In genomic region chr21:19237603-19238002, GRCh38 we compare ENCODE assay signal across 21 cellular contexts.
DNase-seq lines count a peak whose midpoint lies in the region; ATAC-seq, FAIRE-seq and TF ChIP-seq lines count a peak whose summit lies in the region.
"Had no signal": no experiment of that assay in that cellular context is flagged by ENCODE, and none has a peak within 500 bp of the region (broad histone marks: within the 10 kb centered on the region; RNA-seq: fewer than 3 reads in every experiment).

No MANE protein-coding gene starts in this region.

- 7% methylated on average over 1 of the region's 1 CpG for WGBS in K562 (ENCODE audit: insufficient coverage, low coverage, missing lambda C conversion rate)
- 19 to 38% methylated on average over 1 of the region's 1 CpG for WGBS in esophagus squamous epithelium, 2 donors
- 74% methylated on average over 1 of the region's 1 CpG for WGBS in prostate gland
- no CpG with 5 or more reads among the region's 1 CpG for WGBS in H9 (ENCODE audit: extremely low coverage, insufficient read length, low lambda C conversion rate)

- in situ Hi-C loops in K562 (cut with MboI) = no loop called here

- no peak overlapping the region for H3T11ph ChIP-seq in H9 (ENCODE audit: low read length)

- H3K27me3 Mint-ChIP-seq in H9 (ENCODE audit: low read depth) = no peaks in the 10 kb centered on the region
- H3K27me3 Mint-ChIP-seq: CD4-positive, alpha-beta memory T cell had no signal

- no peak overlapping the region for H2BK5ac ChIP-seq in H9 (ENCODE audit: insufficient read length, low read length)

- no peak overlapping the region for H4K8ac ChIP-seq in H9 (replicated peaks; ENCODE audit: insufficient read length, low read depth, low read length)

- POLR2A ChIA-PET in K562 (lab: Yijun Ruan, JAX) = no interaction called here

- H2BK120ac ChIP-seq in H9 (ENCODE audit: low read depth, low read length, poor library complexity, severe bottlenecking) = no peak overlapping the region

- no peak overlapping the region for H3K23ac ChIP-seq in H9 (ENCODE audit: insufficient read length, low read depth, low read length)

- H3K4me2 ChIP-seq in K562 (ENCODE audit: insufficient read depth, low read length) (no peak overlapping the region), H9 (ENCODE audit: insufficient read depth, insufficient read length, low read length) (no peak overlapping the region)
- H3K4me2 ChIP-seq: A549 had no signal

- no TSS peak for BruUV-seq in K562 (replicated peaks; lab: Mats Ljungman, UMichigan)

- H3K56ac ChIP-seq in H9 (ENCODE audit: insufficient read length, low read depth, low read length) = no peak overlapping the region

- H3K9me3 ChIP-seq in K562 (replicated peaks; ENCODE audit: control insufficient read depth, insufficient read depth, low read depth, low read length) (no peaks in the 10 kb centered on the region), esophagus squamous epithelium (peaks cover 0 to 4% (median 0%) of the 10 kb centered on the region in 3 donors), prostate gland (no peaks in the 10 kb centered on the region), H9 (ENCODE audit: control insufficient read depth, low read depth, low read length) (no peaks in the 10 kb centered on the region)
- H3K9me3 ChIP-seq: A549, BE2C, HAP-1 had no signal

- H3K9ac ChIP-seq in K562 (ENCODE audit: insufficient read depth in 1 of 2, low read depth in 2 of 2, low read length in 2 of 2) (no peak overlapping the region), H9 (ENCODE audit: extremely low read depth, insufficient read length, low read length) (no peak overlapping the region)

- H3K4me3 ChIP-seq in K562 (no peak overlapping the region), esophagus squamous epithelium (no peak overlapping the region), prostate gland (no peak overlapping the region)
- H3K4me3 ChIP-seq: A549, HAP-1 had no signal

- H3K4me3 Mint-ChIP-seq in H9 = no peak overlapping the region
- H3K4me3 Mint-ChIP-seq: CD4-positive, alpha-beta memory T cell; HFFc6 had no signal

- TF ChIP-seq POLR2A in K562 (conservative IDR thresholded peaks at IDR 0.05) = no peak
- TF ChIP-seq POLR2A in esophagus squamous epithelium (IDR thresholded peaks at IDR 0.05) = no peak
- TF ChIP-seq POLR2A in prostate gland (IDR thresholded peaks at IDR 0.05) = no peak

- no peak overlapping the region for H3K27ac Mint-ChIP-seq in H9
- H3K27ac Mint-ChIP-seq: CD4-positive, alpha-beta memory T cell; HFFc6 had no signal

- H2BK12ac ChIP-seq in H9 (ENCODE audit: insufficient read length, low read depth, low read length) = no peak overlapping the region

- H3K79me2 ChIP-seq in K562 (ENCODE audit: control insufficient read depth, insufficient read depth, low read length) = no peaks in the 10 kb centered on the region
- H3K79me2 ChIP-seq in H9 (ENCODE audit: insufficient read depth, low read length) = no peaks in the 10 kb centered on the region

- CTCF ChIA-PET in K562 (lab: Yijun Ruan, JAX; ENCODE audit: low intra/inter-chr PET ratio) = no interaction called here

- no peaks in the 10 kb centered on the region; a peak in 1 of 7 replicates for H3K36me3 Mint-ChIP-seq in H9 (ENCODE audit: insufficient read depth in 1 of 3, low read depth in 3 of 3)
- H3K36me3 Mint-ChIP-seq: CD4-positive, alpha-beta memory T cell had no signal

- H3K18ac ChIP-seq in H9 (ENCODE audit: insufficient read length, low read depth, low read length) = no peak overlapping the region

- H3K4ac ChIP-seq in H9 (ENCODE audit: low read depth, low read length) = no peak overlapping the region

- H3K27me3 ChIP-seq in K562 (ENCODE audit: control insufficient read depth in 2 of 2, insufficient read depth in 2 of 2, low read length in 2 of 2) (no peaks in the 10 kb centered on the region), esophagus squamous epithelium (no peaks in the 10 kb centered on the region), prostate gland (replicated peaks; ENCODE audit: insufficient read depth) (no peaks in the 10 kb centered on the region), H9 (ENCODE audit: insufficient read depth, low read length) (no peaks in the 10 kb centered on the region)
- H3K27me3 ChIP-seq: BE2C had no signal

- H3K79me1 ChIP-seq in H9 (ENCODE audit: insufficient read depth, low read depth, low read length, poor library complexity, severe bottlenecking) = no peaks in the 10 kb centered on the region

- TF ChIP-seq EP300 in K562 (IDR thresholded peaks at IDR 0.05; ENCODE audit: low read length) = no peak

- H4K5ac ChIP-seq in H9 (ENCODE audit: insufficient read length, low read depth, low read length) = no peak overlapping the region

- no peaks in the 10 kb centered on the region for H4K20me1 ChIP-seq in K562 (replicated peaks; ENCODE audit: control insufficient read depth, insufficient read depth, low read length)
- H4K20me1 ChIP-seq in H9 (ENCODE audit: control insufficient read depth, insufficient read depth, insufficient read length) = no peaks in the 10 kb centered on the region

- H3K27ac ChIP-seq in K562 (ENCODE audit: extremely low read depth, low read depth, low read length) = no peak overlapping the region
- no peak overlapping the region for H3K27ac ChIP-seq in esophagus squamous epithelium
- no peak overlapping the region for H3K27ac ChIP-seq in prostate gland
- no peak overlapping the region for H3K27ac ChIP-seq in H9 (ENCODE audit: insufficient read length, low read depth, low read length)
- H3K27ac ChIP-seq: A549, C4-2B had no signal

- H3K36me3 ChIP-seq in K562 (ENCODE audit: control insufficient read depth, insufficient read depth, low read length) (no peaks in the 10 kb centered on the region), esophagus squamous epithelium (no peaks in the 10 kb centered on the region), prostate gland (no peaks in the 10 kb centered on the region)
- H3K36me3 ChIP-seq: BE2C, HAP-1 had no signal

- TF ChIP-seq CTCF in K562 (IDR thresholded peaks at IDR 0.05 in 2 of 3, conservative IDR thresholded peaks at IDR 0.05 in 1 of 3; ENCODE audit: insufficient read depth in 2 of 3, low read depth in 1 of 3, low read length in 3 of 3) (no peak), esophagus squamous epithelium (IDR thresholded peaks at IDR 0.05) (no peak), prostate gland (IDR thresholded peaks at IDR 0.05) (no peak), H9 (conservative IDR thresholded peaks at IDR 0.05) (no peak)

- no peak for TF ChIP-seq RAD21 in K562 (CRISPR knock-in tag; conservative IDR thresholded peaks at IDR 0.05 in 1 of 2, IDR thresholded peaks at IDR 0.05 in 1 of 2)

- H2AK5ac ChIP-seq in H9 (ENCODE audit: insufficient read length, low read length) = no peak overlapping the region

- H2BK15ac ChIP-seq in H9 (ENCODE audit: low read depth, low read length) = no peak overlapping the region

- H3K9me1 ChIP-seq in K562 (ENCODE audit: control insufficient read depth, insufficient read depth, low read length) = no peaks in the 10 kb centered on the region

- no peaks in the 10 kb centered on the region for H3K9me3 Mint-ChIP-seq in H9

- H3K4me1 ChIP-seq in K562 (replicated peaks in 1 of 2; ENCODE audit: control insufficient read depth in 2 of 2, insufficient read depth in 2 of 2, low read length in 2 of 2) (no peaks in the 10 kb centered on the region), esophagus squamous epithelium (no peaks in the 10 kb centered on the region), prostate gland (replicated peaks) (no peaks in the 10 kb centered on the region), H9 (ENCODE audit: insufficient read depth, low read length) (no peaks in the 10 kb centered on the region)
- H3K4me1 ChIP-seq: A549, BE2C, HAP-1 had no signal

- H3K4me1 Mint-ChIP-seq in H9 = no peaks in the 10 kb centered on the region
- H3K4me1 Mint-ChIP-seq: CD4-positive, alpha-beta memory T cell had no signal

- H4K91ac ChIP-seq in H9 (ENCODE audit: insufficient read length, low read depth, low read length) = no peak overlapping the region

- H3K23me2 ChIP-seq in H9 (ENCODE audit: insufficient read length, low read depth, low read length, poor library complexity, severe bottlenecking) = no peaks in the 10 kb centered on the region

- H2BK20ac ChIP-seq in H9 (ENCODE audit: low read depth, low read length, poor library complexity, severe bottlenecking) = no peak overlapping the region

- no peak overlapping the region for H3K14ac ChIP-seq in H9 (ENCODE audit: insufficient read depth, low read length)

- intact Hi-C loops in K562 (cut with micrococcal nuclease) = no loop called here
- intact Hi-C loops in esophagus squamous epithelium (cut with DNase I) = no loop called here
- intact Hi-C loops in prostate gland (cut with DNase I) = no loop called here

- H2AFZ ChIP-seq in K562 (ENCODE audit: low read depth, low read length) (no peak overlapping the region), H9 (ENCODE audit: low read length) (no peak overlapping the region)

- peak; percentile 79 for DNase-seq in NCI-H446 treated with DMSO at 0.1 percent for 48 hours (lab: John Stamatoyannopoulos, UW)
- no peak for DNase-seq in K562 (ENCODE audit: extremely low read depth in 1 of 4, low spot score in 3 of 4)
- DNase-seq in medulla oblongata (ENCODE audit: extremely low spot score) = peak; percentile 33
- no peak for DNase-seq in esophagus squamous epithelium (lab: John Stamatoyannopoulos, UW)
- no peak for DNase-seq in prostate gland (ENCODE audit: low spot score)
- no peak for DNase-seq in H9
- DNase-seq: BE2C; CD4-positive, alpha-beta memory T cell; COR-L47; DMS153; DMS79 treated with DMSO at 0.1 percent for 48 hours; EL; GDM1; GOT3; HFFc6 had no signal

- no peak for ATAC-seq in K562
- no peak for ATAC-seq in HG02973 (IDR thresholded peaks at IDR 0.05; ENCODE audit: unreplicated experiment)
- ATAC-seq: A549 had no signal

- no peak for FAIRE-seq in K562 (lab: Jason Lieb, UNC)
- FAIRE-seq: A549, D721Med, GM12892 had no signal

TF ChIP-seq in K562, 482 proteins besides CTCF, POLR2A, EP300 and RAD21:
- 0 out of 2 replicates have a peak, but pooled peaks have one; percentile 21 for TF ChIP-seq C11orf30 (IDR thresholded peaks at IDR 0.05; ENCODE audit: low read depth)
- no peak for TF ChIP-seq THRB (CRISPR knock-in tag; conservative IDR thresholded peaks at IDR 0.05)

Comparison
In these comparisons a context has a peak if more than half of its experiments do, and no peak if none do; other contexts are left out.
1. DNase-seq: peak in NCI-H446 treated with DMSO at 0.1 percent for 48 hours (single experiment) and medulla oblongata (single experiment); none in K562 (0 of 4), esophagus squamous epithelium (single experiment), prostate gland (single experiment) and H9 (single experiment).